11 cellular contexts compared by ENCODE assay signal in the genomic region with DNA sequence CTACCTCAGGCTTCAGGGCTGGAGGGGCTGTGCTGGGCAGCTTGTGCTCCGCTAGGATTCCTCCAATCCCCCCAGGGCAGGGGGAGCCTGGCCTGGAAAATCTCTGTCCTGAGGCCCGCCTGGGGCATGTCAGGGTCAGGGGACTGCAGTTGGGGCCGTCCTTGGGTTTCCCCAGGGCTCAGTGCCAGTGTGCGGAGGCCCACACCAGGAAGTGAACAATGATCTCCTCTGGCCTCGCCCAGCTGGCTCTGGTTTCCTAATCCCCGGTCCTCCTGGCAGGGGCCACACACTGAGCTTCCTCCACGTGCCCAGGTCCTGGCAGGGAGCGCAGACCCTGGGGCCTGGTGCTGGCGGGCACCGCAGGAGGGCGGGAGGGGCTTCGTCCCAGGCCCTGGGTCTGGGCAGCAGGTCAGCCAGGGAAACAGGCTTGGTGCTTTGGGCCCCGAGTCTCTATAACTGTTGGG. TPM values are rescaled to one million over a fixed set of nuclear protein-coding genes. Genes with fewer than 3 reads are reported as not detected.
DNase-seq lines count a peak whose midpoint lies in the region; ATAC-seq and TF ChIP-seq lines count a peak whose summit lies in the region.
"Had no signal": no experiment of that assay in that cellular context is flagged by ENCODE, and none has a peak within 500 bp of the region (broad histone marks: within the 10 kb centered on the region; RNA-seq: fewer than 3 reads in every experiment).

No MANE protein-coding gene starts in this region.

- H3K9me3 ChIP-seq in mammary epithelial cell (replicated peaks; ENCODE audit: insufficient read depth, low read length) (no peaks in the 10 kb centered on the region), lower lobe of right lung (no peaks in the 10 kb centered on the region)

- WGBS in mammary epithelial cell (ENCODE audit: low coverage, missing lambda C conversion rate) = 17% methylated on average over 9 of the region's 13 CpGs

- in situ Hi-C loops in mammary epithelial cell (cut with MboI; ENCODE audit: low sequenced_read_pairs in 2 of 2) = no loop called here

- ATAC-seq in lower lobe of right lung (peak; percentile 66 to 71), HG03175 (IDR thresholded peaks at IDR 0.05; ENCODE audit: unreplicated experiment) (no peak), GM18502 (IDR thresholded peaks at IDR 0.05; ENCODE audit: poor library complexity, unreplicated experiment) (no peak)

- H3K27me3 ChIP-seq in mammary epithelial cell (ENCODE audit: insufficient read depth, low read length) (no peaks in the 10 kb centered on the region), lower lobe of right lung (ENCODE audit: low read depth) (no peaks in the 10 kb centered on the region)

- no peaks in the 10 kb centered on the region for H4K20me1 ChIP-seq in mammary epithelial cell (ENCODE audit: insufficient read depth, low read length)

- H3K27ac ChIP-seq in mammary epithelial cell (ENCODE audit: insufficient read depth, low read depth, low read length) = no peak overlapping the region
- H3K27ac ChIP-seq in lower lobe of right lung = no peak overlapping the region

- dilution Hi-C loops in mammary epithelial cell (cut with HindIII; ENCODE audit: low sequenced_read_pairs) = no loop called here

- DNase-seq in AG08395 (ENCODE audit: low spot score) (peak; percentile 56), LHCN-M2 (ENCODE audit: low read depth) (peak; percentile 14), mammary epithelial cell (peak; percentile 58), lower lobe of right lung (peak; percentile 75), Kasumi-1 (lab: John Stamatoyannopoulos, UW) (no peak)
- DNase-seq in activated CD4-positive, alpha-beta T cell treated with anti-CD3 and anti-CD28 coated beads, Interleukin-2, amount 50 U/mL, for 4 hours = no peak
- DNase-seq: DMS79 treated with DMSO at 0.1 percent for 48 hours, NCI-H187 treated with DMSO at 0.1 percent for 48 hours had no signal

- no peak overlapping the region for H3K9ac ChIP-seq in mammary epithelial cell (ENCODE audit: insufficient read depth, low read length)

- TF ChIP-seq CTCF in mammary epithelial cell (conservative IDR thresholded peaks at IDR 0.05 in 1 of 2, IDR thresholded peaks at IDR 0.05 in 1 of 2; ENCODE audit: extremely low read depth in 1 of 2, insufficient read depth in 1 of 2, low read depth in 1 of 2, low read length in 2 of 2) = no peak
- TF ChIP-seq CTCF in lower lobe of right lung (IDR thresholded peaks at IDR 0.05) = no peak

- H3K4me3 ChIP-seq in mammary epithelial cell (replicated peaks in 1 of 3; ENCODE audit: insufficient read depth in 1 of 3, low read depth in 2 of 3, low read length in 3 of 3) = no peak overlapping the region
- no peak overlapping the region for H3K4me3 ChIP-seq in lower lobe of right lung

- H2AFZ ChIP-seq in mammary epithelial cell (ENCODE audit: low read depth, low read length) = peak overlapping the region; percentile 87

- BruUV-seq in mammary epithelial cell (replicated peaks; lab: Mats Ljungman, UMichigan) = no TSS peak

- intact Hi-C loops in mammary epithelial cell (cut with micrococcal nuclease) (no loop called here), lower lobe of right lung (cut with DNase I) (no loop called here)

- H3K4me2 ChIP-seq in mammary epithelial cell (ENCODE audit: insufficient read depth, low read depth, low read length) = peak overlapping the region; percentile 41

- H3K36me3 ChIP-seq in mammary epithelial cell (ENCODE audit: insufficient read depth, low read length) (no peaks in the 10 kb centered on the region), lower lobe of right lung (no peaks in the 10 kb centered on the region)

- no peaks in the 10 kb centered on the region for H3K79me2 ChIP-seq in mammary epithelial cell (ENCODE audit: insufficient read depth, low read length)

- CTCF ChIA-PET in mammary epithelial cell (lab: Charles Lee; ENCODE audit: low non-redundant PET) = no interaction called here

- H3K4me1 ChIP-seq in mammary epithelial cell (ENCODE audit: insufficient read depth, low read length) = peaks cover 13% of the 10 kb centered on the region
- peaks cover 17% of the 10 kb centered on the region for H3K4me1 ChIP-seq in lower lobe of right lung

RNA-seq across cellular contexts. Expression of gene MUC2, which starts 1.4 kb away (rescaled TPM):
- total RNA-seq in LHCN-M2 (2014; rRNA removed) (not detected in 2 replicates), mammary epithelial cell (not detected), lower lobe of right lung (not detected)
- polyA plus RNA-seq in LHCN-M2 (2012) = not detected
- polyA plus RNA-seq in mammary epithelial cell = not detected
- not detected for polyA minus RNA-seq in mammary epithelial cell
- total RNA-seq: activated CD8-positive, alpha-beta memory T cell treated with anti-CD3 and anti-CD28 coated beads for 36 hours had no signal

RNA-seq across cellular contexts. Expression of gene MUC6, which starts 36.8 kb away (rescaled TPM):
- total RNA-seq in LHCN-M2 (2014; rRNA removed) (not detected in 2 replicates), mammary epithelial cell (under 1 TPM in 1 of 2 donors, not detected in 1; under 0.01 TPM), lower lobe of right lung (0.09 TPM)
- polyA plus RNA-seq in LHCN-M2 (2012) = 0.05 TPM
- not detected for polyA plus RNA-seq in mammary epithelial cell
- not detected for polyA minus RNA-seq in mammary epithelial cell
- total RNA-seq: activated CD8-positive, alpha-beta memory T cell treated with anti-CD3 and anti-CD28 coated beads for 36 hours had no signal

Comparison
In these comparisons a context has a peak if more than half of its experiments do, and no peak if none do; other contexts are left out.
1. DNase-seq: peak in AG08395 (single experiment), LHCN-M2 (single experiment), mammary epithelial cell (single experiment) and lower lobe of right lung (single experiment); none in Kasumi-1 (0 of 2) and activated CD4-positive, alpha-beta T cell treated with anti-CD3 and anti-CD28 coated beads, Interleukin-2, amount 50 U/mL, for 4 hours (0 of 2).
2. ATAC-seq: peak in lower lobe of right lung (2 of 2); none in HG03175 (single experiment) and GM18502 (single experiment).